Comparison of ENCODE assay signal across 11 cellular contexts in the genomic region with DNA sequence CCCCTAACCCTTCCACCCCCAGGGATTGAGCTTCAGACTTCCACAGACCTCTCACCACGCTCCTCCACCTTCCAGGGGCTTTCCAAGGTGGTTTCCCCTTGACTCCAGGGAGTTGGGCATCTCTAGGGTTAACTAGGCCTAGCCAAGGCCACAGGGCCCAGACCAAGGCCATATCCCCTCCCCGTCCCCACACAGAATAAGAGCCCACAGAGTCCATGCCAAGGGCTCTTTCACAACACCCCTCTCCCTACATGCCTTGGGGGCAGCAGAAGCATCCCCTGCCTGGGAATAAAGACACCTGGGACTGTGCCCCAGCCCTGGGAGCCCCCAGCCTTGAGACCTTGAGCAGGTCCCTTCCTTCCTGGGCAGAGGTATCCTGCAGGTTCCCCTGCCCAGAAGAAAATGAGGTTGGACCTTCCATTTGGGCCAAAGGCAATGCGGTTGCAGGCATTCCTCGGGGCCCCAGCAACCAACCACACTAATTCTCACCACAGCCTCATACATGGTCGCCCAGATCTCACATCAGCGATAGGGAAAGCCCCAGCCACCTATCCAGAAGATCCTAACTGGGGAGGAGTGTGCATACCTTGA. TPM values are rescaled to one million over a fixed set of nuclear protein-coding genes. Genes with fewer than 3 reads are reported as not detected.
DNase-seq lines count a peak whose midpoint lies in the region; ATAC-seq and TF ChIP-seq lines count a peak whose summit lies in the region.
"Had no signal": no experiment of that assay in that cellular context is flagged by ENCODE, and none has a peak within 500 bp of the region (broad histone marks: within the 10 kb centered on the region; RNA-seq: fewer than 3 reads in every experiment).

No MANE protein-coding gene starts in this region.

- no peak for ATAC-seq in WTC11
- ATAC-seq in stimulated activated memory B cell treated with anti-CD40 and anti-IgM and Interleukin-4, amounts not matched to agents 10 μg/mL and 1 μg/mL and 100 μg/mL, for 72 hours = no peak
- ATAC-seq in Right ventricle myocardium superior (ENCODE audit: poor library complexity) = no peak
- ATAC-seq: heart left ventricle had no signal

- H4K20me1 ChIP-seq in hepatocyte (ENCODE audit: insufficient read depth, poor library complexity, severe bottlenecking) = no peaks in the 10 kb centered on the region

- H3K36me3 ChIP-seq in hepatocyte (replicated peaks; ENCODE audit: insufficient read depth, low read depth) = no peaks in the 10 kb centered on the region
- H3K36me3 ChIP-seq: heart left ventricle had no signal

- H3K36me3 Mint-ChIP-seq in activated CD4-positive, alpha-beta T cell treated with anti-CD3 and anti-CD28 coated beads, Interleukin-2, amount 10 ng/mL, durations not matched to agents 24 days and 14 days (ENCODE audit: low read depth) = no peaks in the 10 kb centered on the region
- no peaks in the 10 kb centered on the region for H3K36me3 Mint-ChIP-seq in WTC11
- H3K36me3 Mint-ChIP-seq in stimulated activated memory B cell treated with anti-CD40 and anti-IgM and Interleukin-4, amounts not matched to agents 10 μg/mL and 1 μg/mL and 100 μg/mL, for 72 hours = no peaks in the 10 kb centered on the region

- H3K79me2 ChIP-seq in hepatocyte = no peaks in the 10 kb centered on the region

- H3K27me3 Mint-ChIP-seq in activated CD4-positive, alpha-beta T cell treated with anti-CD3 and anti-CD28 coated beads, Interleukin-2, amount 10 ng/mL, durations not matched to agents 24 days and 14 days = peaks cover 24% of the 10 kb centered on the region
- peaks cover 39% of the 10 kb centered on the region for H3K27me3 Mint-ChIP-seq in WTC11 (ENCODE audit: low read depth)
- H3K27me3 Mint-ChIP-seq in stimulated activated memory B cell treated with anti-CD40 and anti-IgM and Interleukin-4, amounts not matched to agents 10 μg/mL and 1 μg/mL and 100 μg/mL, for 72 hours = no peaks in the 10 kb centered on the region

- no peaks in the 10 kb centered on the region for H3K9me3 ChIP-seq in hepatocyte (ENCODE audit: low read depth)
- H3K9me3 ChIP-seq: heart left ventricle had no signal

- intact Hi-C loops in activated CD4-positive, alpha-beta T cell treated with anti-CD3 and anti-CD28 coated beads, Interleukin-2, amount 10 ng/mL, durations not matched to agents 24 days and 14 days (cut with micrococcal nuclease) = loop anchor here (2.0 kb wide), 1 partner anchor 31 kb away; no protein-coding TSS in a partner anchor
- intact Hi-C loops in Right ventricle myocardium superior (cut with DNase I) = no loop called here

- peak overlapping the region; percentile 80 for H3K4me3 Mint-ChIP-seq in activated CD4-positive, alpha-beta T cell treated with anti-CD3 and anti-CD28 coated beads, Interleukin-2, amount 10 ng/mL, durations not matched to agents 24 days and 14 days
- peak overlapping the region; percentile 68 for H3K4me3 Mint-ChIP-seq in WTC11
- H3K4me3 Mint-ChIP-seq in stimulated activated memory B cell treated with anti-CD40 and anti-IgM and Interleukin-4, amounts not matched to agents 10 μg/mL and 1 μg/mL and 100 μg/mL, for 72 hours = peak overlapping the region; percentile 81

- peak overlapping the region; percentile 100 for H3K4me2 ChIP-seq in hepatocyte

- H3K27ac Mint-ChIP-seq in activated CD4-positive, alpha-beta T cell treated with anti-CD3 and anti-CD28 coated beads, Interleukin-2, amount 10 ng/mL, durations not matched to agents 24 days and 14 days = no peak overlapping the region
- no peak overlapping the region for H3K27ac Mint-ChIP-seq in WTC11
- H3K27ac Mint-ChIP-seq in stimulated activated memory B cell treated with anti-CD40 and anti-IgM and Interleukin-4, amounts not matched to agents 10 μg/mL and 1 μg/mL and 100 μg/mL, for 72 hours = peak overlapping the region; percentile 82

- H3K9me2 ChIP-seq in hepatocyte (replicated peaks; ENCODE audit: insufficient read depth) = no peaks in the 10 kb centered on the region

- H2AFZ ChIP-seq in hepatocyte = no peak overlapping the region

- H3K27me3 ChIP-seq in hepatocyte = peaks cover 17% of the 10 kb centered on the region
- H3K27me3 ChIP-seq: heart left ventricle had no signal

- peaks cover 17% of the 10 kb centered on the region for H3K4me1 Mint-ChIP-seq in activated CD4-positive, alpha-beta T cell treated with anti-CD3 and anti-CD28 coated beads, Interleukin-2, amount 10 ng/mL, durations not matched to agents 24 days and 14 days
- H3K4me1 Mint-ChIP-seq in WTC11 = peaks cover 8% of the 10 kb centered on the region
- H3K4me1 Mint-ChIP-seq in stimulated activated memory B cell treated with anti-CD40 and anti-IgM and Interleukin-4, amounts not matched to agents 10 μg/mL and 1 μg/mL and 100 μg/mL, for 72 hours = peaks cover 54% of the 10 kb centered on the region

- POLR2A ChIA-PET in WTC11 (lab: Charles Lee) = interaction anchor here (0.9 kb wide), 1 partner anchor 68 kb away, joined by 3 read pairs; no protein-coding TSS in a partner anchor

- CTCF ChIA-PET in WTC11 (lab: Charles Lee) = interaction anchor here (0.9 to 3.7 kb wide), 5 partner anchors 8 to 79 kb away, joined by 3 to 31 read pairs (median 6); no protein-coding TSS in a partner anchor

- H3K4me1 ChIP-seq in hepatocyte (ENCODE audit: insufficient read depth) = peaks cover 10% of the 10 kb centered on the region

- DNase-seq in activated CD4-positive, alpha-beta T cell treated with anti-CD3 and anti-CD28 coated beads, Interleukin-2, amount 10 ng/mL, durations not matched to agents 24 days and 14 days = no peak
- no peak for DNase-seq in activated CD4-positive, alpha-beta T cell treated with anti-CD3 and anti-CD28 coated beads, Interleukin-2, amount 50 U/mL, for 48 hours
- DNase-seq in WTC11 (ENCODE audit: low spot score) (no peak), hepatocyte (ENCODE audit: low spot score) (no peak), Right ventricle myocardium superior (no peak), middle frontal gyrus (ENCODE audit: extremely low spot score, low spot score) (no peak)
- no peak for DNase-seq in stimulated activated CD4-positive, alpha-beta T cell treated with anti-CD3 and anti-CD28 coated beads, Interleukin-12 subunit alpha, Interleukin-12 subunit beta, amount 100 ng/mL, for 4 hours
- DNase-seq: heart left ventricle, NCI-H748 treated with DMSO at 0.1 percent for 48 hours, substantia nigra had no signal

- H3K9me3 Mint-ChIP-seq in activated CD4-positive, alpha-beta T cell treated with anti-CD3 and anti-CD28 coated beads, Interleukin-2, amount 10 ng/mL, durations not matched to agents 24 days and 14 days = no peaks in the 10 kb centered on the region
- no peaks in the 10 kb centered on the region for H3K9me3 Mint-ChIP-seq in WTC11
- no peaks in the 10 kb centered on the region for H3K9me3 Mint-ChIP-seq in stimulated activated memory B cell treated with anti-CD40 and anti-IgM and Interleukin-4, amounts not matched to agents 10 μg/mL and 1 μg/mL and 100 μg/mL, for 72 hours

- no peak overlapping the region for H3K4me3 ChIP-seq in hepatocyte

- no peak for TF ChIP-seq CTCF in WTC11 (IDR thresholded peaks at IDR 0.05)
- no peak for TF ChIP-seq CTCF in hepatocyte (IDR thresholded peaks at IDR 0.05; ENCODE audit: poor library complexity)

- WGBS in hepatocyte (ENCODE audit: low lambda C conversion rate, missing lambda C conversion rate) = 76% methylated on average over 6 of the region's 6 CpGs

- H3K27ac ChIP-seq in hepatocyte = no peak overlapping the region
- H3K27ac ChIP-seq: heart left ventricle had no signal

TF ChIP-seq in WTC11, 78 proteins besides CTCF, POLR2A, EP300 and RAD21 (continues in another document):
- TF ChIP-seq, protein P1, sequence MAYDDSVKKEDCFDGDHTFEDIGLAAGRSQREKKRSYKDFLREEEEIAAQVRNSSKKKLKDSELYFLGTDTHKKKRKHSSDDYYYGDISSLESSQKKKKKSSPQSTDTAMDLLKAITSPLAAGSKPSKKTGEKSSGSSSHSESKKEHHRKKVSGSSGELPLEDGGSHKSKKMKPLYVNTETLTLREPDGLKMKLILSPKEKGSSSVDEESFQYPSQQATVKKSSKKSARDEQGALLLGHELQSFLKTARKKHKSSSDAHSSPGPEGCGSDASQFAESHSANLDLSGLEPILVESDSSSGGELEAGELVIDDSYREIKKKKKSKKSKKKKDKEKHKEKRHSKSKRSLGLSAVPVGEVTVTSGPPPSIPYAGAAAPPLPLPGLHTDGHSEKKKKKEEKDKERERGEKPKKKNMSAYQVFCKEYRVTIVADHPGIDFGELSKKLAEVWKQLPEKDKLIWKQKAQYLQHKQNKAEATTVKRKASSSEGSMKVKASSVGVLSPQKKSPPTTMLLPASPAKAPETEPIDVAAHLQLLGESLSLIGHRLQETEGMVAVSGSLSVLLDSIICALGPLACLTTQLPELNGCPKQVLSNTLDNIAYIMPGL (CRISPR knock-in tag; IDR thresholded peaks at IDR 0.05) = no peak
- TF ChIP-seq, protein P2, sequence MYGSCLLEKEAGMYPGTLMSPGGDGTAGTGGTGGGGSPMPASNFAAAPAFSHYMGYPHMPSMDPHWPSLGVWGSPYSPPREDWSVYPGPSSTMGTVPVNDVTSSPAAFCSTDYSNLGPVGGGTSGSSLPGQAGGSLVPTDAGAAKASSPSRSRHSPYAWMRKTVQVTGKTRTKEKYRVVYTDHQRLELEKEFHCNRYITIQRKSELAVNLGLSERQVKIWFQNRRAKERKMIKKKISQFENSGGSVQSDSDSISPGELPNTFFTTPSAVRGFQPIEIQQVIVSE (CRISPR knock-in tag; IDR thresholded peaks at IDR 0.05; ENCODE audit: borderline replicate concordance) = no peak
- TF ChIP-seq RORB (CRISPR knock-in tag; IDR thresholded peaks at IDR 0.05) = no peak
- no peak for TF ChIP-seq CREM (CRISPR knock-in tag; IDR thresholded peaks at IDR 0.05)
- no peak for TF ChIP-seq NFATC4 (CRISPR knock-in tag; IDR thresholded peaks at IDR 0.05)
- no peak for TF ChIP-seq JUN (CRISPR knock-in tag; IDR thresholded peaks at IDR 0.05)
- TF ChIP-seq NR3C1 (CRISPR knock-in tag; conservative IDR thresholded peaks at IDR 0.05; ENCODE audit: low read depth) = no peak
- TF ChIP-seq GABPB1 (CRISPR knock-in tag; IDR thresholded peaks at IDR 0.05) = no peak; the same call in 1 of the 2 replicates

RNA-seq across cellular contexts. Expression of a gene that starts 1.8 kb away (rescaled TPM):
- total RNA-seq in activated CD4-positive, alpha-beta T cell treated with anti-CD3 and anti-CD28 coated beads, Interleukin-2, amount 10 ng/mL, durations not matched to agents 24 days and 14 days = 13.4 and 14.5 TPM in 2 replicates
- total RNA-seq in WTC11 (2021) = 4.7 to 12.2 TPM (median 5.3 TPM) in 3 replicates
- 5.2 and 7.3 TPM in 2 replicates for total RNA-seq in hepatocyte
- polyA plus RNA-seq in hepatocyte = 6.3 and 8.9 TPM in 2 replicates
- total RNA-seq in Right ventricle myocardium superior = 6.5 TPM

RNA-seq across cellular contexts. Expression of a gene that starts 38.1 kb away (rescaled TPM):
- total RNA-seq in activated CD4-positive, alpha-beta T cell treated with anti-CD3 and anti-CD28 coated beads, Interleukin-2, amount 10 ng/mL, durations not matched to agents 24 days and 14 days = 29.6 and 30.3 TPM in 2 replicates
- total RNA-seq in WTC11 (2021) (411 to 478 TPM (median 473 TPM) in 3 replicates), hepatocyte (709 and 805 TPM in 2 replicates), Right ventricle myocardium superior (54.0 TPM)
- 479 and 492 TPM in 2 replicates for polyA plus RNA-seq in hepatocyte
